In the genomic region with DNA sequence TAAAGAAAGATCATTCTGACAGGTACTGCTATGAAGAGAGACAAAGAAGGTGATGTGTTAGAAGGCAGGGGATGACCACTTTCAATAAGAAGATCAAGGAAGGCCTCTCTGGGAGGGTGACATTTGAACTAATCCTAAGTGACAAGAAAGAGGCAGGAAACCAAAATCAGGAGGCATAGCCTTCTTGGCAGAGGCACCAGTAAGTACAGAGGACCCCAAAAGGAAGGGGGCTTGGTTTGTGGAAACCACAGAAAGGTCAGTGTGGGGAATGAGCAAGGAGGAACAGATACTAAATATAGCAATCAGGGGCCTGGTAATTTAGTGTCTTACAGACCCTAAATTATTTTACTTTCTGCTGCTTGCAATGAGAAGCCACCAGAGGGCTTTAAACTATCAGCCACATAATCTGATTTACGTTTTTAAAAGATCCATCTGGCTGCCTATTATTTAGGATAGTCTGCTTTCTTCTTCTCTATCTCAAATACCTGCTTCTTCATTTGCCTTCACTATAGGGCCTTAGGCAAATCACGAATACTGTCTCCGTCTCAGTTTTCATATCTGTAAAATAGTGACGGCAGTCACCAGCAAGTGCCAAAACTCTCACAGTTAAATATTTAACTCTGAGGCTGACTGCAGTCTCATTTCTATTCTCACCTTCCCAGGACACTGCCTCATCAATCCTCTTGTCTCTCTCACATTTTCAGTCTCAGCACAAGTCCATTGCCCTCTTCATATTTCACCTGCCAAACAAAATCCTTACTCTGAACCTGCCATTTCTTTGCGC, we compare ENCODE assay signal across 10 cellular contexts. TPM values are rescaled to one million over a fixed set of nuclear protein-coding genes. Genes with fewer than 3 reads are reported as not detected.
DNase-seq lines count a peak whose midpoint lies in the region; ATAC-seq and TF ChIP-seq lines count a peak whose summit lies in the region.
"Had no signal": no experiment of that assay in that cellular context is flagged by ENCODE, and none has a peak within 500 bp of the region (broad histone marks: within the 10 kb centered on the region; RNA-seq: fewer than 3 reads in every experiment).

No MANE protein-coding gene starts in this region.

- no peak overlapping the region for H3K4me2 ChIP-seq in PC-3 (ENCODE audit: low read length)
- no peak overlapping the region for H3K4me2 ChIP-seq in neural progenitor cell

- BruUV-seq in PC-3 (replicated peaks; lab: Mats Ljungman, UMichigan) = no TSS peak

- WGBS in lower leg skin, 2 donors = 69 to 71% methylated on average over 5 of the region's 5 CpGs

- intact Hi-C loops in PC-3 (cut with micrococcal nuclease) = loop anchor here (10.0 kb wide), 1 partner anchor 161 kb away; no protein-coding TSS in a partner anchor
- intact Hi-C loops in lower leg skin (cut with DNase I; ENCODE audit: low total_unique reads) = no loop called here

- no peak overlapping the region for H3K4me3 Mint-ChIP-seq in neural progenitor cell
- H3K4me3 Mint-ChIP-seq: dendritic cell treated with granulocyte-macrophage colony-stimulating factor and Interleukin-4, amounts not matched to agents 40 ng/mL and 50 ng/mL, for 4 days had no signal

- no peaks in the 10 kb centered on the region for H3K9me3 ChIP-seq in PC-3 (ENCODE audit: low read length)
- H3K9me3 ChIP-seq in neural progenitor cell (ENCODE audit: low read depth) = no peaks in the 10 kb centered on the region

- H3K9ac ChIP-seq in PC-3 (ENCODE audit: low read length) = no peak overlapping the region
- H3K9ac ChIP-seq in neural progenitor cell = no peak overlapping the region

- no peaks in the 10 kb centered on the region for H3K4me1 Mint-ChIP-seq in neural progenitor cell

- H3K27ac Mint-ChIP-seq in neural progenitor cell = no peak overlapping the region
- H3K27ac Mint-ChIP-seq: activated T-helper 2 cell treated with anti-CD3 and anti-CD28 coated beads, Interferon-gamma antibody, Interleukin-2, Interleukin-4, amounts not matched to agents 10 μg/mL and 5 μg/mL and 100 μg/mL, durations not matched to agents 14 hours and 24 hours and 36 hours; dendritic cell treated with granulocyte-macrophage colony-stimulating factor and Interleukin-4, amounts not matched to agents 40 ng/mL and 50 ng/mL, for 4 days had no signal

- no peak for TF ChIP-seq POLR2A in lower leg skin (IDR thresholded peaks at IDR 0.05)

- POLR2A ChIA-PET in PC-3 (lab: Charles Lee; ENCODE audit: unreplicated experiment) = no interaction called here

- H3F3A ChIP-seq in PC-3 (ENCODE audit: low read length, unreplicated experiment) (no peaks in the 10 kb centered on the region), neural progenitor cell (ENCODE audit: low read depth) (no peaks in the 10 kb centered on the region)

- no peaks in the 10 kb centered on the region for H3K27me3 ChIP-seq in PC-3 (ENCODE audit: low read length)
- H3K27me3 ChIP-seq in neural progenitor cell = no peaks in the 10 kb centered on the region

- H3K27me3 Mint-ChIP-seq in neural progenitor cell (ENCODE audit: insufficient read depth, low read depth) = peaks cover 2% of the 10 kb centered on the region

- H3K9me3 Mint-ChIP-seq in neural progenitor cell = no peaks in the 10 kb centered on the region
- H3K9me3 Mint-ChIP-seq: activated T-helper 2 cell treated with anti-CD3 and anti-CD28 coated beads, Interferon-gamma antibody, Interleukin-2, Interleukin-4, amounts not matched to agents 10 μg/mL and 5 μg/mL and 100 μg/mL, durations not matched to agents 14 hours and 24 hours and 36 hours; dendritic cell treated with granulocyte-macrophage colony-stimulating factor and Interleukin-4, amounts not matched to agents 40 ng/mL and 50 ng/mL, for 4 days had no signal

- no peaks in the 10 kb centered on the region for H3K9me2 ChIP-seq in PC-3 (replicated peaks; ENCODE audit: low read length)

- H3K36me3 Mint-ChIP-seq in neural progenitor cell = no peaks in the 10 kb centered on the region

- H3K36me3 ChIP-seq in PC-3 (ENCODE audit: low read depth, low read length) (no peaks in the 10 kb centered on the region), neural progenitor cell (no peaks in the 10 kb centered on the region)

- H3K4me3 ChIP-seq in PC-3 (ENCODE audit: low read length) (no peak overlapping the region), neural progenitor cell (no peak overlapping the region), lower leg skin (ENCODE audit: low read depth, poor library complexity, severe bottlenecking) (no peak overlapping the region)

- H3K79me2 ChIP-seq in PC-3 (ENCODE audit: low read length) (no peaks in the 10 kb centered on the region), neural progenitor cell (ENCODE audit: low read depth) (no peaks in the 10 kb centered on the region)

- H2AFZ ChIP-seq in PC-3 (ENCODE audit: low read length) (no peak overlapping the region), neural progenitor cell (replicated peaks) (no peak overlapping the region)

- ATAC-seq in GM19025 (IDR thresholded peaks at IDR 0.05; ENCODE audit: low read depth, unreplicated experiment) (peak; percentile 85), HG02678 (IDR thresholded peaks at IDR 0.05; ENCODE audit: unreplicated experiment) (peak; percentile 79), PC-3 (no peak), GM21367 (IDR thresholded peaks at IDR 0.05; ENCODE audit: unreplicated experiment) (no peak)

- H3K27ac ChIP-seq in PC-3 (ENCODE audit: low read length) (no peak overlapping the region), neural progenitor cell (no peak overlapping the region)

- H4K20me1 ChIP-seq in PC-3 (ENCODE audit: low read length) (no peaks in the 10 kb centered on the region), neural progenitor cell (ENCODE audit: low read depth) (no peaks in the 10 kb centered on the region)

- H3K4me1 ChIP-seq in PC-3 (ENCODE audit: insufficient read depth, low read length) = no peaks in the 10 kb centered on the region
- no peaks in the 10 kb centered on the region for H3K4me1 ChIP-seq in neural progenitor cell

- peak; percentile 27; the same call in 1 of the 2 replicates for TF ChIP-seq CTCF in PC-3 (conservative IDR thresholded peaks at IDR 0.05; ENCODE audit: low read depth, low read length)
- peak; percentile 19 for TF ChIP-seq CTCF in neural progenitor cell (IDR thresholded peaks at IDR 0.05)
- TF ChIP-seq CTCF in lower leg skin (IDR thresholded peaks at IDR 0.05) = no peak

- CTCF ChIA-PET in PC-3 (lab: Charles Lee) = no interaction called here

- DNase-seq in PC-3 = no peak
- DNase-seq in neural progenitor cell (ENCODE audit: low spot score) = no peak
- no peak for DNase-seq in activated CD4-positive, alpha-beta T cell treated with anti-CD3 and anti-CD28 coated beads, Interleukin-2, amount 50 U/mL, for 48 hours
- no peak for DNase-seq in lower leg skin (ENCODE audit: low spot score in 2 of 2)
- DNase-seq: MV-4-11 had no signal

RNA-seq across cellular contexts. Expression of a gene that starts 16.7 kb away (rescaled TPM):
- total RNA-seq in PC-3 (2014; rRNA removed) = 1.2 and 2.8 TPM in 2 replicates
- total RNA-seq in neural progenitor cell (ENCODE audit: low replicate concordance) = 0.73 and 0.84 TPM in 2 replicates
- 10 to 100 TPM in 3 of 4 donors, 1 to 10 TPM in 1; 9.7 to 21.3 (median 10.6) TPM for total RNA-seq in lower leg skin

Comparison
In these comparisons a context has a peak if more than half of its experiments do, and no peak if none do; other contexts are left out.
1. ATAC-seq: peak in GM19025 (single experiment) and HG02678 (single experiment); none in PC-3 (single experiment) and GM21367 (single experiment).
2. CTCF ChIP-seq: peak in PC-3 (single experiment) and neural progenitor cell (single experiment); none in lower leg skin (0 of 3).